In the genomic region with DNA sequence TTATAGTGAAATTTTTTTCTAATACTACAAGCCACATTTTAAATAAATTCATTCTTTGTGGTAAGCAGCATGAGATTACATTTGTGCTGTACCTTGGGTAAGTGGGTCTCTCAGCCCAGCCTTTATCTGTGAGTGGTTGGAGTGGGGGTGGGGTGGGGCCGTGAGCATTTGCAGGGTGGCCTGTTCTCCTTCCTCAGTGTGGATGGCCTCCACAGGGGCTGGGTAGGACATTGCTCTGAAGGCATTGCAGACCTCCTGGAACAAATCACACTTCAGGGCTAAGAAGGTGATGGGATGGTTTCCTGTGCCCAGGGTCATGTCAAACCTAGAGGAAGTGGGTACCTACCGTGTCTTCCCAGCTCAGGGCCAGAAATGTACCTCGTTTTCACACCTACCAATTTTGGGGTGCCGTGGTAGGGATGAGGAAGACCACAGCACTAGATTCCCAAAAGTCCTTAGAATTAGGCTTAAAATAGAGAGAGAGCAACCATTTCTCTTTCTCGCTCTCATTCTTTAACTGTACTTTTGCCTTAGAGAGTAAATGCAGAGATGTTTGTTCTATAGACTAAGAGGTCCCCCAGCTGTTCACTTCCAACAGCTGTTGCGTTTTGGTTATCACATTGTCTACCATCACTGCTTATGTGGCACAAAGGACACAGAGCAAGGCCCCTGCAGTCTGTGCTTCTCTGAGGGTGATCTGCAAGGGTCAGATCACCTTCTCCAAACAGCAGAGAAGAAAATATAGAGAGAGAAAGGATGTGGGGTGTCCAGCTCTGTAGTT, we compare ENCODE assay signal across 19 cellular contexts.
A peak's percentile ranks its signal among the peaks of the same experiment; 100 is the strongest.
DNase-seq lines count a peak whose midpoint lies in the region; ATAC-seq and TF ChIP-seq lines count a peak whose summit lies in the region.
"Had no signal": no experiment of that assay in that cellular context is flagged by ENCODE, and none has a peak within 500 bp of the region (broad histone marks: within the 10 kb centered on the region; RNA-seq: fewer than 3 reads in every experiment).

No MANE protein-coding gene starts in this region.

- POLR2A ChIA-PET in GM10248 (lab: Yijun Ruan, JAX) = no interaction called here

- WGBS in sigmoid colon, 2 donors = 67 to 86% methylated on average over 6 of the region's 6 CpGs

- H3K4me1 ChIP-seq in sigmoid colon = peaks cover 0 to 44% (median 31%) of the 10 kb centered on the region in 4 donors
- H3K4me1 ChIP-seq: foreskin keratinocyte, psoas muscle had no signal

- DNase-seq in GM10248 (ENCODE audit: extremely low spot score) = no peak
- DNase-seq in amniotic epithelial cell (ENCODE audit: low read depth) = peak; percentile 29
- peak; percentile 40 for DNase-seq in islet precursor cell
- DNase-seq in sigmoid colon = no peak
- DNase-seq in NCI-H128 (lab: John Stamatoyannopoulos, UW; ENCODE audit: unreplicated experiment) = no peak
- DNase-seq in activated CD4-positive, alpha-beta T cell treated with anti-CD3 and anti-CD28 coated beads, Interleukin-2, amount 50 U/mL, for 48 hours = no peak
- DNase-seq: activated CD4-positive, alpha-beta memory T cell treated with anti-CD3 and anti-CD28 coated beads, Interleukin-2, amount 10 ng/mL, durations not matched to agents 7 days and 5 days; activated gamma-delta T cell; activated naive CD8-positive, alpha-beta T cell treated with anti-CD3 and anti-CD28 coated beads, Interleukin-2, amount 50 U/mL, for 24 hours; effector CD4-positive, alpha-beta T cell; foreskin keratinocyte; hypothalamus; KG1; NCI-H510A; NK-92 treated with Interleukin-12 subunit alpha and Interleukin-12 subunit beta, amount 100 ng/mL, for 24 hours; psoas muscle; SHP77 had no signal

- H3K27me3 ChIP-seq in sigmoid colon = no peaks in the 10 kb centered on the region
- H3K27me3 ChIP-seq: foreskin keratinocyte had no signal

- TF ChIP-seq CTCF in GM10248 (IDR thresholded peaks at IDR 0.05; ENCODE audit: control extremely low read depth, extremely low read depth, low read depth, missing control alignments) (peak; percentile 26), sigmoid colon (IDR thresholded peaks at IDR 0.05) (no peak)

- TF ChIP-seq POLR2A in sigmoid colon (IDR thresholded peaks at IDR 0.05) = no peak

- H3K4me3 ChIP-seq in sigmoid colon = no peak overlapping the region
- H3K4me3 ChIP-seq: lung, psoas muscle had no signal

- CTCF ChIA-PET in GM10248 (lab: Yijun Ruan, JAX) = interaction anchor here (1.2 to 1.7 kb wide), 2 partner anchors 12 to 15 kb away, joined by 3 to 8 read pairs; no protein-coding TSS in a partner anchor

- no peaks in the 10 kb centered on the region for H3K9me3 ChIP-seq in sigmoid colon
- H3K9me3 ChIP-seq: psoas muscle had no signal

- intact Hi-C loops in sigmoid colon (cut with DNase I) = no loop called here

- no peak for TF ChIP-seq EP300 in sigmoid colon (IDR thresholded peaks at IDR 0.05)

- ATAC-seq in GM18909 (IDR thresholded peaks at IDR 0.05; ENCODE audit: poor library complexity, unreplicated experiment) = no peak
- ATAC-seq: activated naive CD8-positive, alpha-beta T cell treated with anti-CD3 and anti-CD28 coated beads, Interleukin-2, amount 50 U/mL, for 24 hours; foreskin keratinocyte; psoas muscle had no signal

- peaks cover 0 to 44% (median 12%) of the 10 kb centered on the region in 4 donors for H3K36me3 ChIP-seq in sigmoid colon

- peak overlapping the region; percentile 51 to 62 (median 55) for H3K27ac ChIP-seq in sigmoid colon
- H3K27ac ChIP-seq: foreskin keratinocyte, psoas muscle had no signal

Comparison
In these comparisons a context has a peak if more than half of its experiments do, and no peak if none do; other contexts are left out.
1. DNase-seq: peak in amniotic epithelial cell (single experiment) and islet precursor cell (single experiment); none in GM10248 (single experiment), sigmoid colon (single experiment), NCI-H128 (single experiment) and activated CD4-positive, alpha-beta T cell treated with anti-CD3 and anti-CD28 coated beads, Interleukin-2, amount 50 U/mL, for 48 hours (0 of 2).